ENCODE assay signal across 2 cellular contexts in the genomic region with DNA sequence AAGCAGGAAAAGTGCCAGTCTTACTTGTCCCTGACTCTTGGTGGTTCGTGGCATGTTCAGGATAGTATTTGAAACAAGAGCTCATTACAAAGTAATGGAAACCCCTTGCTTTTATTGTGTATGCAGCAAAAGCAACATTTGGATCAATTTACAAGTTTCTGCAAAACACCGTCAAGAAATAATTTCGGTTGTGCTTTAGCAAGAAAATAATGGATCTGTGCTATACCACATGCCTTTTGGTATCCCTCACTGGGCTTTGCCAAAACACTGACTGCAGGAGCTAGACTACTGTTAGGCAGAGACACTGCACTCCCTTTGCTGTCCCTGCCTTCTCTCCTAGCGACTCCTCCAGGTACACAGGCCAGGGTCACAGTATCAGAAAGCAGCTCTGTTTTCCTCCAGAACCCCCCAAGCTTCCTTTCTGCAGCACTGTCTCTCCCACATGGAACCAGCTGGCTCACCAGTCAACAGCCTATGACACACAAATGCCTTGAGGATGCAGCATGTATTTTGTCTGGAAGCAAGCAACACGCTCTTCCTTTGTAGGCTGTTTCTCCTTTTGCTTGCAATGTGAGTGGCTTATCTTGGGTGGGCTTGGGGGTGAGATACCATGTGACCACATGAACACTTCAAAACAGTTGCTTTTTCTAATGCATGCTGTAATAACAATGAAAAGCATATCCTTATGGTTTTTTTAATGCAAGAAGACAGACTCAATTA.
TF ChIP-seq lines count a peak whose summit lies in the region.

No MANE protein-coding gene starts in this region.

TF ChIP-seq in GM23338, 12 proteins besides CTCF, POLR2A, EP300 and RAD21 (continued from another document):
- TF ChIP-seq REST (IDR thresholded peaks at IDR 0.05; ENCODE audit: unreplicated experiment), result no peak
- TF ChIP-seq EZH2 (IDR thresholded peaks at IDR 0.05; ENCODE audit: low read depth, unreplicated experiment), result no peak

TF ChIP-seq in SK-N-SH, 30 proteins besides CTCF, POLR2A, EP300 and RAD21 (continued from another document):
- TF ChIP-seq REST (IDR thresholded peaks at IDR 0.05; ENCODE audit: low read depth, low read length), result no peak
